Comparison of ENCODE assay signal across 18 cellular contexts in the genomic region with DNA sequence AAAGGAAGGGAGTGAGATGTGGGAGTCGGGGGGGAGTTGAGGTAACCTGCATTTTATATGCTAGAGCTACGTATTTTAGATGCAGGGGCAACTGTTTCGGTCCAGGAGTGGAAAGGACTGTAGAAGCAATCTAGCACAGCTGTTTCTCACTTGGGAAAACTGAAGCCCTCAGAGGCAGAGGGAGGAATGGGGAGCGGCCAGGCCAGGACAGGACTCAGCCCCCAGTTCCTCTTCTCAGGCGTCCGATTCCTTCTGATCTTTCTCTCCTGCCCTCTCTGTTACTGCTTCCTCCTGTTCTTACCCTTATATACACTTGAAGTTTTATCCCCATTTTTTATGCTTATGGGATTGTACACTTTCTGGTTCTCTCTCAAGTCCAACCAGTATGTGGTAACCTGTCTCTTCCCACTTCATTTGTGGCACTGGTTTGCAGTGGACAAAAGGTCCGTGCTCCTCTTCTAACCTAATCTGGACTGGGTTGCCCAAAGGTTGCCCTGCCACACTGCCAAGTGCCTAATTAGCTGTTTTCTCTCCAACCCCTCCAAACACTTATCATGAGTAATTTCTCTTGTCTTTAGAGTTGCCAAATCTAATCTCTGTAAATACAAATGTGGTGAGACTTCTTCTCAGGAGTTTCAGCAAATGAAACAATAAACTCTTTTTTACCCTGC. TPM values are rescaled to one million over a fixed set of nuclear protein-coding genes. Genes with fewer than 3 reads are reported as not detected.
"Had no signal": no experiment of that assay in that cellular context is flagged by ENCODE, and none has a peak within 500 bp of the region (broad histone marks: within the 10 kb centered on the region; RNA-seq: fewer than 3 reads in every experiment).

No MANE protein-coding gene starts in this region.

- H3K4me1 ChIP-seq: prostate gland, sigmoid colon had no signal

- DNase-seq: activated CD4-positive, alpha-beta T cell treated with anti-CD3 and anti-CD28 coated beads, Interleukin-2, amount 50 U/mL, for 48 hours; activated CD8-positive, alpha-beta memory T cell treated with anti-CD3 and anti-CD28 coated beads, Interleukin-2, amount 10 ng/mL, durations not matched to agents 7 days and 5 days; activated naive CD8-positive, alpha-beta T cell treated with anti-CD3 and anti-CD28 coated beads, Interleukin-2, amount 10 ng/mL, durations not matched to agents 7 days and 5 days; activated T-cell treated with anti-CD3 and anti-CD28 coated beads, Interleukin-2, amount 50 U/mL, for 48 hours; aorta; cortex of kidney; effector CD8-positive, alpha-beta T cell; foreskin keratinocyte; head of caudate nucleus; left cardiac atrium; mesendoderm; sigmoid colon; stimulated activated naive B cell treated with anti-CD40 and anti-IgM and Interleukin-4, amounts not matched to agents 10 μg/mL and 1 μg/mL and 100 μg/mL, for 72 hours; T-cell; T1000; thyroid gland had no signal

- H3K27ac ChIP-seq: foreskin keratinocyte, prostate gland, sigmoid colon, thyroid gland had no signal

- H3K9me3 Mint-ChIP-seq: activated naive CD8-positive, alpha-beta T cell treated with anti-CD3 and anti-CD28 coated beads, Interleukin-2, amount 10 ng/mL, durations not matched to agents 7 days and 5 days; stimulated activated naive B cell treated with anti-CD40 and anti-IgM and Interleukin-4, amounts not matched to agents 10 μg/mL and 1 μg/mL and 100 μg/mL, for 72 hours; T-cell had no signal

- H3K9me3 ChIP-seq: prostate gland, sigmoid colon, thyroid gland had no signal

- H3K4me3 ChIP-seq: prostate gland, sigmoid colon, thyroid gland had no signal

- H3K27me3 Mint-ChIP-seq: activated CD8-positive, alpha-beta memory T cell treated with anti-CD3 and anti-CD28 coated beads, Interleukin-2, amount 10 ng/mL, durations not matched to agents 7 days and 5 days; activated naive CD8-positive, alpha-beta T cell treated with anti-CD3 and anti-CD28 coated beads, Interleukin-2, amount 10 ng/mL, durations not matched to agents 7 days and 5 days; stimulated activated naive B cell treated with anti-CD40 and anti-IgM and Interleukin-4, amounts not matched to agents 10 μg/mL and 1 μg/mL and 100 μg/mL, for 72 hours; T-cell had no signal

- H3K4me1 Mint-ChIP-seq: activated naive CD8-positive, alpha-beta T cell treated with anti-CD3 and anti-CD28 coated beads, Interleukin-2, amount 10 ng/mL, durations not matched to agents 7 days and 5 days had no signal

- H3K27me3 ChIP-seq: foreskin keratinocyte, sigmoid colon, thyroid gland had no signal

- H3K36me3 ChIP-seq: prostate gland, thyroid gland had no signal

- ATAC-seq: activated CD8-positive, alpha-beta memory T cell treated with anti-CD3 and anti-CD28 coated beads, Interleukin-2, amount 10 ng/mL, durations not matched to agents 7 days and 5 days; foreskin keratinocyte; stimulated activated naive B cell treated with anti-CD40 and anti-IgM and Interleukin-4, amounts not matched to agents 10 μg/mL and 1 μg/mL and 100 μg/mL, for 72 hours; T-cell had no signal

- H3K4me3 Mint-ChIP-seq: activated CD8-positive, alpha-beta memory T cell treated with anti-CD3 and anti-CD28 coated beads, Interleukin-2, amount 10 ng/mL, durations not matched to agents 7 days and 5 days; activated naive CD8-positive, alpha-beta T cell treated with anti-CD3 and anti-CD28 coated beads, Interleukin-2, amount 10 ng/mL, durations not matched to agents 7 days and 5 days; stimulated activated naive B cell treated with anti-CD40 and anti-IgM and Interleukin-4, amounts not matched to agents 10 μg/mL and 1 μg/mL and 100 μg/mL, for 72 hours; T-cell had no signal

- H3K27ac Mint-ChIP-seq: activated CD8-positive, alpha-beta memory T cell treated with anti-CD3 and anti-CD28 coated beads, Interleukin-2, amount 10 ng/mL, durations not matched to agents 7 days and 5 days; activated naive CD8-positive, alpha-beta T cell treated with anti-CD3 and anti-CD28 coated beads, Interleukin-2, amount 10 ng/mL, durations not matched to agents 7 days and 5 days; T-cell had no signal

RNA-seq across cellular contexts. Expression of gene PTPN6, which starts 50.9 kb away (rescaled TPM):
- polyA plus RNA-seq: neural cell had no signal
